In genomic region chr3:62622553-62623174, GRCh38 we compare ENCODE assay signal across 8 cellular contexts.
DNase-seq lines count a peak whose midpoint lies in the region; ATAC-seq and TF ChIP-seq lines count a peak whose summit lies in the region.

No MANE protein-coding gene starts in this region.

- peak; percentile 79 to 88 (median 82) for ATAC-seq in right lobe of liver

- H3K4me3 Mint-ChIP-seq in activated T-cell treated with anti-CD3 and anti-CD28 coated beads, Interleukin-2, amount 50 U/mL, for 24 hours, result no peak overlapping the region

- WGBS in right lobe of liver (ENCODE audit: insufficient coverage, low coverage, low lambda C conversion rate, missing lambda C conversion rate), result 15% methylated on average over 5 of the region's 5 CpGs

- H3K9me3 Mint-ChIP-seq in activated T-cell treated with anti-CD3 and anti-CD28 coated beads, Interleukin-2, amount 50 U/mL, for 24 hours, result no peaks in the 10 kb centered on the region

- H3K36me3 Mint-ChIP-seq in activated T-cell treated with anti-CD3 and anti-CD28 coated beads, Interleukin-2, amount 50 U/mL, for 24 hours (ENCODE audit: low read depth), result no peaks in the 10 kb centered on the region

- no peaks in the 10 kb centered on the region for H3K9me3 ChIP-seq in right lobe of liver

- no peak overlapping the region for H3K27ac Mint-ChIP-seq in activated T-cell treated with anti-CD3 and anti-CD28 coated beads, Interleukin-2, amount 50 U/mL, for 24 hours

- H3K27me3 Mint-ChIP-seq in activated T-cell treated with anti-CD3 and anti-CD28 coated beads, Interleukin-2, amount 50 U/mL, for 24 hours, result peaks cover 9% of the 10 kb centered on the region

- TF ChIP-seq CTCF in choroid plexus epithelial cell (conservative IDR thresholded peaks at IDR 0.05; ENCODE audit: low read depth, low read length) (peak; percentile 71), right lobe of liver (IDR thresholded peaks at IDR 0.05) (peak; percentile 66 to 73 (median 70))

- H3K27ac ChIP-seq in right lobe of liver, result no peak overlapping the region

- intact Hi-C loops in right lobe of liver (cut with DNase I), result no loop called here

- H3K27me3 ChIP-seq in right lobe of liver, result no peaks in the 10 kb centered on the region

- no peaks in the 10 kb centered on the region for H3K36me3 ChIP-seq in right lobe of liver

- peak; percentile 41 for DNase-seq in ELF-1 (ENCODE audit: low read depth, low spot score)
- DNase-seq in HCEC 1CT, result peak; percentile 65
- DNase-seq in NCI-H69 (lab: John Stamatoyannopoulos, UW), result peak; percentile 61
- peak; percentile 82 for DNase-seq in choroid plexus epithelial cell (ENCODE audit: low read depth)
- DNase-seq in right lobe of liver, result no peak
- no peak for DNase-seq in activated T-cell treated with anti-CD3 and anti-CD28 coated beads, Interleukin-2, amount 50 U/mL, for 24 hours
- DNase-seq in activated CD8-positive, alpha-beta memory T cell treated with anti-CD3 and anti-CD28 coated beads, Interleukin-2, amount 50 U/mL, for 48 hours, result no peak
- no peak for DNase-seq in T-helper 9 cell

- H3K4me1 Mint-ChIP-seq in activated T-cell treated with anti-CD3 and anti-CD28 coated beads, Interleukin-2, amount 50 U/mL, for 24 hours (ENCODE audit: low read depth), result no peaks in the 10 kb centered on the region

- no peak for TF ChIP-seq POLR2A in right lobe of liver (IDR thresholded peaks at IDR 0.05)

- H3K4me1 ChIP-seq in right lobe of liver, result no peaks in the 10 kb centered on the region

- H3K4me3 ChIP-seq in choroid plexus epithelial cell (ENCODE audit: low read depth, low read length) (no peak overlapping the region), right lobe of liver (no peak overlapping the region)

Comparison
In these comparisons a context has a peak if more than half of its experiments do, and no peak if none do; other contexts are left out.
1. DNase-seq: peak in ELF-1 (single experiment), HCEC 1CT (single experiment), NCI-H69 (single experiment) and choroid plexus epithelial cell (single experiment); none in right lobe of liver (0 of 3), activated T-cell treated with anti-CD3 and anti-CD28 coated beads, Interleukin-2, amount 50 U/mL, for 24 hours (single experiment), activated CD8-positive, alpha-beta memory T cell treated with anti-CD3 and anti-CD28 coated beads, Interleukin-2, amount 50 U/mL, for 48 hours (single experiment) and T-helper 9 cell (single experiment).